In the genomic region with DNA sequence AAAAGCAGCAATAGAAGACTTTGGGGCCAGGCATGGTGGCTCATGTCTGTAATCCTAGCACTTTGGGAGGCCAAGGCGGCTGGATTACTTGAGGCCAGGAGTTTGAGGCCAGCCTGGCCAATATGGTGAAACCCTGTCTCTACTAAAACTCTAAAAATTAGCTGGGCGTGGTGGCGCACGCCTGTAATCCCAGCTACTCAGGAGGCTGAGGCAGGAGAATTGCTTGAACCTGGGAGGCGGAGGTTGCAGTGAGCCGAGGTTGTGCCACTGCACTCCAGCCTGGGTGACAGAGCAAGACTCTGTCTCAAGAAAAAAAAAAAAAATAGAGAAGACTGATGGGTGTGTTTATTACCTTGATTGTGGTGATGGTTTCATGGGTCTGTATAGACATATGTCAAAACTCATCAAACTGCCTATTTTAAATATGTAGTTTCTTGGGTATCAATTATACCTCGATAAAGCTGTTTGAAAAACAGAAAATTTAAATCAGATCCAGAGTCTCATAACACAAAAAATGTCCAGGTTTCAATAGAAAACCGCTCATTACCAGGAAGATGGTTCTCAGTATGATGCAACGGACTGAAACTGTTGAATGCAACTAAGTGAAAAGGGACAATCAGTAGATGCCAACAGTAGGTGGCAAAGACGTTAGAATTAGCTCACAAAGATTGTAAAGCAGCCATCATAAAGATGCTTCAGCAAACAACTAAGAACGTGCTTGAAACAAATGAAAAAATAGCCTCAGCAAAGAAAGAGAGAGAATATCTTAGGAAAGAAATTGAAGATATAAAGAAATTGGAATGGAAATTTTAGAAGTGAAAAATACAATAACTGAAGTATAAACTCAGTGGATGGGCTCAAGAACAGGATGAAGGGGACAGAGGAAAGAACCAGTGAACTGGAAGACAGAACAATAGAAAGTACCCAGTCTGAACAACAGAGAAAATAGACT, we compare ENCODE assay signal across 1 cellular context.
TF ChIP-seq lines count a peak whose summit lies in the region.

No MANE protein-coding gene starts in this region.

TF ChIP-seq in K562, 482 proteins besides CTCF, POLR2A, EP300 and RAD21 (continues in another document):
- TF ChIP-seq ERF (CRISPR knock-in tag; IDR thresholded peaks at IDR 0.05) (no peak), HDAC3 (IDR thresholded peaks at IDR 0.05; ENCODE audit: borderline replicate concordance, partially characterized antibody) (peak; percentile 86), TRIM25 (IDR thresholded peaks at IDR 0.05; ENCODE audit: borderline replicate concordance) (peak; percentile 44; the same call in 1 of the 2 replicates), ZNF408 (CRISPR knock-in tag; IDR thresholded peaks at IDR 0.05; ENCODE audit: low read depth) (no peak), SREBF1 (IDR thresholded peaks at IDR 0.05; ENCODE audit: borderline replicate concordance, low read depth, low read length) (no peak), BCLAF1 (IDR thresholded peaks at IDR 0.05; ENCODE audit: borderline replicate concordance in 1 of 2, control insufficient read depth in 1 of 2, low read depth in 2 of 2, low read length in 1 of 2) (no peak), CREB3L1 (IDR thresholded peaks at IDR 0.05; ENCODE audit: borderline replicate concordance, low read depth) (no peak), ZNF507 (tag; conservative IDR thresholded peaks at IDR 0.05) (no peak), ZSCAN32 (CRISPR knock-in tag; IDR thresholded peaks at IDR 0.05) (peak; percentile 85), EP400 (IDR thresholded peaks at IDR 0.05) (peak; percentile 78), BRF1 (IDR thresholded peaks at IDR 0.05; ENCODE audit: borderline replicate concordance, extremely low read depth, insufficient read length) (no peak), NELFE (IDR thresholded peaks at IDR 0.05; ENCODE audit: insufficient read depth, insufficient read length) (no peak), NR3C1 (CRISPR knock-in tag; IDR thresholded peaks at IDR 0.05) (no peak)
- TF ChIP-seq, protein P1, sequence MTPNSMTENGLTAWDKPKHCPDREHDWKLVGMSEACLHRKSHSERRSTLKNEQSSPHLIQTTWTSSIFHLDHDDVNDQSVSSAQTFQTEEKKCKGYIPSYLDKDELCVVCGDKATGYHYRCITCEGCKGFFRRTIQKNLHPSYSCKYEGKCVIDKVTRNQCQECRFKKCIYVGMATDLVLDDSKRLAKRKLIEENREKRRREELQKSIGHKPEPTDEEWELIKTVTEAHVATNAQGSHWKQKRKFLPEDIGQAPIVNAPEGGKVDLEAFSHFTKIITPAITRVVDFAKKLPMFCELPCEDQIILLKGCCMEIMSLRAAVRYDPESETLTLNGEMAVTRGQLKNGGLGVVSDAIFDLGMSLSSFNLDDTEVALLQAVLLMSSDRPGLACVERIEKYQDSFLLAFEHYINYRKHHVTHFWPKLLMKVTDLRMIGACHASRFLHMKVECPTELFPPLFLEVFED (CRISPR knock-in tag; conservative IDR thresholded peaks at IDR 0.05): 0 out of 2 replicates have a peak, but pooled peaks have one; percentile 56
- TF ChIP-seq, protein P2, sequence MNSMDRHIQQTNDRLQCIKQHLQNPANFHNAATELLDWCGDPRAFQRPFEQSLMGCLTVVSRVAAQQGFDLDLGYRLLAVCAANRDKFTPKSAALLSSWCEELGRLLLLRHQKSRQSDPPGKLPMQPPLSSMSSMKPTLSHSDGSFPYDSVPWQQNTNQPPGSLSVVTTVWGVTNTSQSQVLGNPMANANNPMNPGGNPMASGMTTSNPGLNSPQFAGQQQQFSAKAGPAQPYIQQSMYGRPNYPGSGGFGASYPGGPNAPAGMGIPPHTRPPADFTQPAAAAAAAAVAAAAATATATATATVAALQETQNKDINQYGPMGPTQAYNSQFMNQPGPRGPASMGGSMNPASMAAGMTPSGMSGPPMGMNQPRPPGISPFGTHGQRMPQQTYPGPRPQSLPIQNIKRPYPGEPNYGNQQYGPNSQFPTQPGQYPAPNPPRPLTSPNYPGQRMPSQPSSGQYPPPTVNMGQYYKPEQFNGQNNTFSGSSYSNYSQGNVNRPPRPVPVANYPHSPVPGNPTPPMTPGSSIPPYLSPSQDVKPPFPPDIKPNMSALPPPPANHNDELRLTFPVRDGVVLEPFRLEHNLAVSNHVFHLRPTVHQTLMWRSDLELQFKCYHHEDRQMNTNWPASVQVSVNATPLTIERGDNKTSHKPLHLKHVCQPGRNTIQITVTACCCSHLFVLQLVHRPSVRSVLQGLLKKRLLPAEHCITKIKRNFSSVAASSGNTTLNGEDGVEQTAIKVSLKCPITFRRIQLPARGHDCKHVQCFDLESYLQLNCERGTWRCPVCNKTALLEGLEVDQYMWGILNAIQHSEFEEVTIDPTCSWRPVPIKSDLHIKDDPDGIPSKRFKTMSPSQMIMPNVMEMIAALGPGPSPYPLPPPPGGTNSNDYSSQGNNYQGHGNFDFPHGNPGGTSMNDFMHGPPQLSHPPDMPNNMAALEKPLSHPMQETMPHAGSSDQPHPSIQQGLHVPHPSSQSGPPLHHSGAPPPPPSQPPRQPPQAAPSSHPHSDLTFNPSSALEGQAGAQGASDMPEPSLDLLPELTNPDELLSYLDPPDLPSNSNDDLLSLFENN (IDR thresholded peaks at IDR 0.05; ENCODE audit: low read depth in 2 of 2, low read length in 2 of 2): no peak
- TF ChIP-seq, protein P3, sequence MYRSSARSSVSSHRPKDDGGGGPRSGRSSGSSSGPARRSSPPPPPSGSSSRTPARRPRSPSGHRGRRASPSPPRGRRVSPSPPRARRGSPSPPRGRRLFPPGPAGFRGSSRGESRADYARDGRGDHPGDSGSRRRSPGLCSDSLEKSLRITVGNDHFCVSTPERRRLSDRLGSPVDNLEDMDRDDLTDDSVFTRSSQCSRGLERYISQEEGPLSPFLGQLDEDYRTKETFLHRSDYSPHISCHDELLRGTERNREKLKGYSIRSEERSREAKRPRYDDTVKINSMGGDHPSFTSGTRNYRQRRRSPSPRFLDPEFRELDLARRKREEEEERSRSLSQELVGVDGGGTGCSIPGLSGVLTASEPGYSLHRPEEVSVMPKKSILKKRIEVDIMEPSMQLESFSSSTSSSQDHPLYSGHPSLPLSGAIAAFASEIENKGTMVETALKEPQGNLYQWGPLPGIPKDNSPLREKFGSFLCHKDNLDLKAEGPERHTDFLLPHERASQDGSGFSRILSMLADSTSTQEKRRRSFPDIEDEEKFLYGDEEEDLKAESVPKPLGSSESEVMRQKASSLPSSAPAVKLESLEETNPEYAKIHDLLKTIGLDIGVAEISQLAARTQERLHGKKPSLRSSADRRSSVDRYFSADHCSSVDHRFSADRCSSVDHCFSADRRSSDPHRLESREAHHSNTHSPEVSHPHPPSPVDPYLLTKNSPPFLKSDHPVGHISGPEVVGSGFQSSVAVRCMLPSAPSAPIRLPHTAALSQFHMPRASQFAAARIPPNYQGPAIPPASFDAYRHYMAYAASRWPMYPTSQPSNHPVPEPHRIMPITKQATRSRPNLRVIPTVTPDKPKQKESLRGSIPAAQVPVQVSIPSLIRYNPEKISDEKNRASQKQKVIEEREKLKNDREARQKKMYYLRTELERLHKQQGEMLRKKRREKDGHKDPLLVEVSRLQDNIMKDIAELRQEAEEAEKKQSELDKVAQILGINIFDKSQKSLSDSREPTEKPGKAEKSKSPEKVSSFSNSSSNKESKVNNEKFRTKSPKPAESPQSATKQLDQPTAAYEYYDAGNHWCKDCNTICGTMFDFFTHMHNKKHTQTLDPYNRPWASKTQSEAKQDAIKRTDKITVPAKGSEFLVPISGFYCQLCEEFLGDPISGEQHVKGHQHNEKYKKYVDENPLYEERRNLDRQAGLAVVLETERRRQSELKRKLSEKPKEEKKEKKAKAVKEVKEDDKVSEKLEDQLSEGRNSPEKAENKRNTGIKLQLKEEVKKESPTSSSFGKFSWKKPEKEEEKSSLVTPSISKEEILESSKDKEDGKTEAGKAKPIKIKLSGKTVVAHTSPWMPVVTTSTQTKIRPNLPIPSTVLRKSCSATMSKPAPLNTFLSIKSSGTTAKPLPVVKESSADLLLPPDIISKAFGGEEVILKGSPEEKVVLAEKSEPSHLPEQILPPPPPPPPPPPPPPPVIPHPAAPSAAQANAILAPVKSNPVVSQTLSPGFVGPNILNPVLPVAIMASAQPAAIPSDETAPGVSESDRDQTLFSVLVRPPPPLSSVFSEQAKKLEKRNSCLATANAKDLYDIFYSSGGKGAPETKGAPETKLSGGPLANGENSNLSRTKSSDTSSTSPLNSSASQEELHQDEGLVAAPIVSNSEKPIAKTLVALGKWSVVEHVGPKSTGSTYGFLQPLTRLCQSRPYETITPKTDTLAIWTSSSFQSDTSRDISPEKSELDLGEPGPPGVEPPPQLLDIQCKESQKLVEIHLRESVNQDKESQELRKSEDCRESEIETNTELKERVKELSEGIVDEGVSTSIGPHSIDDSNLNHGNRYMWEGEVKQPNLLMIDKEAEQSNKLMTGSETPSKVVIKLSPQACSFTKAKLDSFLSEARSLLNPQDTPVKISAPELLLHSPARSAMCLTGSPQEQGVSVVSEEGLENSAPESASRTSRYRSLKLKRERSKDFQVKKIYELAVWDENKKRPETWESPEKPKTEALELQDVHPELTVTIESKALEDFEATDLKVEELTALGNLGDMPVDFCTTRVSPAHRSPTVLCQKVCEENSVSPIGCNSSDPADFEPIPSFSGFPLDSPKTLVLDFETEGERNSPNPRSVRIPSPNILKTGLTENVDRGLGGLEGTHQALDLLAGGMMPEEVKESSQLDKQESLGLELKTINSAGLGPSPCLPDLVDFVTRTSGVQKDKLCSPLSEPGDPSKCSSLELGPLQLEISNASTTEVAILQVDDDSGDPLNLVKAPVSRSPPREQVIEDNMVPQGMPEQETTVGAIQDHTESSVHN (IDR thresholded peaks at IDR 0.05; ENCODE audit: borderline replicate concordance in 1 of 2, low read depth in 1 of 2): peak; percentile 72 to 76; a peak in 1 of 4 replicates
- TF ChIP-seq, protein P4, sequence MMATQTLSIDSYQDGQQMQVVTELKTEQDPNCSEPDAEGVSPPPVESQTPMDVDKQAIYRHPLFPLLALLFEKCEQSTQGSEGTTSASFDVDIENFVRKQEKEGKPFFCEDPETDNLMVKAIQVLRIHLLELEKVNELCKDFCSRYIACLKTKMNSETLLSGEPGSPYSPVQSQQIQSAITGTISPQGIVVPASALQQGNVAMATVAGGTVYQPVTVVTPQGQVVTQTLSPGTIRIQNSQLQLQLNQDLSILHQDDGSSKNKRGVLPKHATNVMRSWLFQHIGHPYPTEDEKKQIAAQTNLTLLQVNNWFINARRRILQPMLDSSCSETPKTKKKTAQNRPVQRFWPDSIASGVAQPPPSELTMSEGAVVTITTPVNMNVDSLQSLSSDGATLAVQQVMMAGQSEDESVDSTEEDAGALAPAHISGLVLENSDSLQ (IDR thresholded peaks at IDR 0.05): 0 out of 2 replicates have a peak, but pooled peaks have one; percentile 13
- TF ChIP-seq, protein P5, sequence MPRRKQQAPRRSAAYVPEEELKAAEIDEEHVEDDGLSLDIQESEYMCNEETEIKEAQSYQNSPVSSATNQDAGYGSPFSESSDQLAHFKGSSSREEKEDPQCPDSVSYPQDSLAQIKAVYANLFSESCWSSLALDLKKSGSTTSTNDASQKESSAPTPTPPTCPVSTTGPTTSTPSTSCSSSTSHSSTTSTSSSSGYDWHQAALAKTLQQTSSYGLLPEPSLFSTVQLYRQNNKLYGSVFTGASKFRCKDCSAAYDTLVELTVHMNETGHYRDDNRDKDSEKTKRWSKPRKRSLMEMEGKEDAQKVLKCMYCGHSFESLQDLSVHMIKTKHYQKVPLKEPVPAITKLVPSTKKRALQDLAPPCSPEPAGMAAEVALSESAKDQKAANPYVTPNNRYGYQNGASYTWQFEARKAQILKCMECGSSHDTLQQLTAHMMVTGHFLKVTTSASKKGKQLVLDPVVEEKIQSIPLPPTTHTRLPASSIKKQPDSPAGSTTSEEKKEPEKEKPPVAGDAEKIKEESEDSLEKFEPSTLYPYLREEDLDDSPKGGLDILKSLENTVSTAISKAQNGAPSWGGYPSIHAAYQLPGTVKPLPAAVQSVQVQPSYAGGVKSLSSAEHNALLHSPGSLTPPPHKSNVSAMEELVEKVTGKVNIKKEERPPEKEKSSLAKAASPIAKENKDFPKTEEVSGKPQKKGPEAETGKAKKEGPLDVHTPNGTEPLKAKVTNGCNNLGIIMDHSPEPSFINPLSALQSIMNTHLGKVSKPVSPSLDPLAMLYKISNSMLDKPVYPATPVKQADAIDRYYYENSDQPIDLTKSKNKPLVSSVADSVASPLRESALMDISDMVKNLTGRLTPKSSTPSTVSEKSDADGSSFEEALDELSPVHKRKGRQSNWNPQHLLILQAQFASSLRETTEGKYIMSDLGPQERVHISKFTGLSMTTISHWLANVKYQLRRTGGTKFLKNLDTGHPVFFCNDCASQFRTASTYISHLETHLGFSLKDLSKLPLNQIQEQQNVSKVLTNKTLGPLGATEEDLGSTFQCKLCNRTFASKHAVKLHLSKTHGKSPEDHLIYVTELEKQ (CRISPR knock-in tag; IDR thresholded peaks at IDR 0.05): peak; percentile 76; the same call in 1 of the 2 replicates
